ENCODE assay signal across 8 cellular contexts in the genomic region with DNA sequence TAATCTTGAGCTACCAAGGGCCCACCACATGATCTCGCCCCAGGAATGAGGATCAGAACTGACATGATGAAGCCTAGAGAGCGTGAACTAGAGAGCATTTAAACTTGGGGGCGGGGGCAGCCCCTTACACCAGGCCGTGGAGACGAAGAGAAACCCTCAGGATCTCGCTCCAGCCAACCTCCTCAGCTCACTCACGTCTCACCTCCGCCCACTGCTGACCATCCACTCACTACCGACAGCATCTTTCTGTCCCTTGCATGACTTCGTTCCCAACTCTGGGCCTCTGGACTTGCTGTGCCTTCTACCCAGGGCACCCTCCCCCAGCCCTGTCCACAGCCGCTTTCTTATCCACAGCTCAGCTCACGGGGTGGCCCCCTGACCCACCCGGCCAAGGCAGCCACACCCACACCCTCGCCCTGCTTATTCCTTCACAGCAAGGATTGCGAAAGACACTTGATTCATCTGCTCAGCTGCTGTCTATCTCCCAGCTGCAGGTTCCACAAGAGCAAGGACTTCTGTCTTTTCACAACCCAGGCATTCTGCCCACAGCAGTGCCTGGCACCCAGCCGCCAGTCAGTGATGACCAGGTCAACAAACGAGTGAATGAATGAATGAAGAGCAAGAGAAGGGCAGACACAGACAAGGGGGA. TPM values are rescaled to one million over a fixed set of nuclear protein-coding genes. Genes with fewer than 3 reads are reported as not detected.
DNase-seq lines count a peak whose midpoint lies in the region; ATAC-seq and TF ChIP-seq lines count a peak whose summit lies in the region.

No MANE protein-coding gene starts in this region.

- peak overlapping the region; percentile 61; the same call in 1 of the 2 replicates for H3K14ac ChIP-seq in IMR-90 (replicated peaks; ENCODE audit: low read depth, low read length)

- H4K91ac ChIP-seq in IMR-90 (ENCODE audit: insufficient read depth, low read depth, low read length), result peak overlapping the region; percentile 28; the same call in 1 of the 2 replicates

- peak overlapping the region; percentile 3 for H2BK5ac ChIP-seq in IMR-90 (ENCODE audit: low read depth, low read length, poor library complexity, severe bottlenecking)

- H3K27ac ChIP-seq in AG04450 (ENCODE audit: low read depth, low read length) (peak overlapping the region; percentile 31), IMR-90 (ENCODE audit: insufficient read depth, low read length) (peak overlapping the region; percentile 6; the same call in 1 of the 2 replicates)

- H4K5ac ChIP-seq in IMR-90 (ENCODE audit: low read depth, low read length), result no peak overlapping the region

- H3K9me3 ChIP-seq in AG04450 (ENCODE audit: control insufficient read depth, insufficient read depth, low read length) (no peaks in the 10 kb centered on the region; the same call in 1 of the 2 replicates), IMR-90 (ENCODE audit: control insufficient read depth, insufficient read depth, low read length) (no peaks in the 10 kb centered on the region)

- 61% methylated on average over 14 of the region's 17 CpGs; no CpG with 5 or more reads in 1 of the 2 experiments for WGBS in IMR-90 (ENCODE audit: extremely low coverage in 2 of 2, insufficient read length in 1 of 2), 2 experiments

- no peak overlapping the region for H2BK15ac ChIP-seq in IMR-90 (ENCODE audit: low read depth, low read length)

- peaks cover 25% of the 10 kb centered on the region for H3K4me1 ChIP-seq in IMR-90 (ENCODE audit: control insufficient read depth, insufficient read depth, low read length)

- TF ChIP-seq POLR2A in IMR-90 (IDR thresholded peaks at IDR 0.05; ENCODE audit: low read depth, low read length), result no peak

- H3K9ac ChIP-seq in IMR-90 (ENCODE audit: low read depth, low read length), result no peak overlapping the region

- peaks cover 17 to 72% of the 10 kb centered on the region in 2 experiments for H3K79me1 ChIP-seq in IMR-90 (ENCODE audit: low read depth in 1 of 2, low read length in 2 of 2)

- no peak overlapping the region for H2BK120ac ChIP-seq in IMR-90 (ENCODE audit: low read depth, low read length)

- dilution Hi-C loops in IMR-90 (cut with HindIII; ENCODE audit: low sequenced_read_pairs, unreplicated experiment), result no loop called here

- peaks cover 47% of the 10 kb centered on the region for H4K20me1 ChIP-seq in IMR-90 (ENCODE audit: insufficient read depth, low read length)

- H3K9me1 ChIP-seq in IMR-90 (ENCODE audit: insufficient read depth, low read length), result peaks cover 30% of the 10 kb centered on the region

- peak overlapping the region; percentile 40; the same call in 1 of the 2 replicates for H3K4ac ChIP-seq in IMR-90 (ENCODE audit: low read depth, low read length)

- peak; percentile 64 for ATAC-seq in IMR-90 (ENCODE audit: low read depth)
- no peak for ATAC-seq in HG03139 (IDR thresholded peaks at IDR 0.05; ENCODE audit: unreplicated experiment)

- no peak overlapping the region for H2BK20ac ChIP-seq in IMR-90 (ENCODE audit: low read depth, low read length)

- H3K56ac ChIP-seq in IMR-90 (ENCODE audit: extremely low read depth, insufficient read depth, low read length), result no peak overlapping the region

- peak overlapping the region; percentile 68 for H2AK9ac ChIP-seq in IMR-90 (replicated peaks; ENCODE audit: low read depth, low read length, poor library complexity)

- H3K27me3 ChIP-seq in AG04450 (ENCODE audit: control insufficient read depth, insufficient read depth, low read length), result no peaks in the 10 kb centered on the region
- H3K27me3 ChIP-seq in IMR-90 (ENCODE audit: control insufficient read depth, insufficient read depth, low read length), result no peaks in the 10 kb centered on the region

- BruUV-seq in IMR-90 (replicated peaks; lab: Mats Ljungman, UMichigan), result no TSS peak

- CTCF ChIA-PET in AG04450 (lab: Charles Lee) (interaction anchor here (1.0 kb wide), 1 partner anchor 12 kb away, joined by 5 read pairs; no protein-coding TSS in a partner anchor), IMR-90 (lab: Yijun Ruan, JAX) (no interaction called here)

- peak overlapping the region; percentile 42 for H2AK5ac ChIP-seq in IMR-90 (ENCODE audit: low read depth, low read length)

- DNase-seq in AG04450 (ENCODE audit: low read depth, low spot score) (no peak), IMR-90 (peak; percentile 78), choroid plexus epithelial cell (ENCODE audit: low read depth) (peak; percentile 78), medulla oblongata (ENCODE audit: extremely low spot score) (peak; percentile 76), NCI-H1694 (lab: John Stamatoyannopoulos, UW) (no peak), NCI-H2227 (lab: John Stamatoyannopoulos, UW; ENCODE audit: unreplicated experiment) (no peak)
- no peak for DNase-seq in stimulated activated CD4-positive, alpha-beta T cell treated with anti-CD3 and anti-CD28 coated beads, Interleukin-12 subunit alpha, Interleukin-12 subunit beta, amount 100 ng/mL, for 4 hours

- no peaks in the 10 kb centered on the region for H3K36me3 ChIP-seq in IMR-90 (ENCODE audit: control insufficient read depth, insufficient read depth, low read length)

- no peak overlapping the region; the same call in 1 of the 2 replicates for H3K23ac ChIP-seq in IMR-90 (ENCODE audit: low read depth, low read length)

- in situ Hi-C loops in IMR-90 (cut with MboI; ENCODE audit: low sequenced_read_pairs), result no loop called here

- H3K18ac ChIP-seq in IMR-90 (ENCODE audit: low read depth, low read length), result no peak overlapping the region

- H3K4me3 ChIP-seq in AG04450 (ENCODE audit: low read depth, low read length) (no peak overlapping the region), IMR-90 (ENCODE audit: insufficient read depth, low read depth, low read length) (no peak overlapping the region), choroid plexus epithelial cell (ENCODE audit: low read depth, low read length) (no peak overlapping the region)

- no peak overlapping the region for H4K8ac ChIP-seq in IMR-90 (ENCODE audit: low read depth in 2 of 2, low read length in 2 of 2)

- peak overlapping the region; percentile 38 for H3K4me2 ChIP-seq in IMR-90 (ENCODE audit: low read depth, low read length)

- POLR2A ChIA-PET in AG04450 (lab: Yijun Ruan, JAX) (no interaction called here), IMR-90 (lab: Charles Lee; ENCODE audit: unreplicated experiment) (no interaction called here)

- TF ChIP-seq CTCF in AG04450 (IDR thresholded peaks at IDR 0.05; ENCODE audit: low read depth, low read length), result no peak
- no peak for TF ChIP-seq CTCF in IMR-90 (conservative IDR thresholded peaks at IDR 0.05; ENCODE audit: low read depth, low read length)
- no peak for TF ChIP-seq CTCF in choroid plexus epithelial cell (conservative IDR thresholded peaks at IDR 0.05; ENCODE audit: low read depth, low read length)

- intact Hi-C loops in IMR-90 (cut with micrococcal nuclease), result no loop called here

- no peak for TF ChIP-seq RAD21 in IMR-90 (IDR thresholded peaks at IDR 0.05; ENCODE audit: low read length)

- H2AFZ ChIP-seq in IMR-90 (replicated peaks; ENCODE audit: low read length, poor library complexity), result peak overlapping the region; percentile 40

TF ChIP-seq in IMR-90, 13 proteins besides CTCF, POLR2A, EP300 and RAD21:
- peak; percentile 99 for TF ChIP-seq CEBPB (IDR thresholded peaks at IDR 0.05; ENCODE audit: low read depth, low read length)
- no peak for TF ChIP-seq FOS (IDR thresholded peaks at IDR 0.05; ENCODE audit: low read depth, low read length)
- no peak for TF ChIP-seq NFE2L2 (IDR thresholded peaks at IDR 0.05; ENCODE audit: low read depth, low read length)
- TF ChIP-seq MAFK (IDR thresholded peaks at IDR 0.05; ENCODE audit: low read depth, low read length), result no peak
- no peak for TF ChIP-seq MXI1 (IDR thresholded peaks at IDR 0.05; ENCODE audit: borderline replicate concordance, low read depth, low read length)
- no peak for TF ChIP-seq SMC3 (IDR thresholded peaks at IDR 0.05; ENCODE audit: low read depth, low read length)
- TF ChIP-seq MAZ (IDR thresholded peaks at IDR 0.05; ENCODE audit: borderline replicate concordance, low read depth, low read length), result no peak
- no peak for TF ChIP-seq CHD1 (IDR thresholded peaks at IDR 0.05; ENCODE audit: low read depth, low read length)
- no peak for TF ChIP-seq RCOR1 (IDR thresholded peaks at IDR 0.05; ENCODE audit: insufficient replicate concordance, low read length)
- TF ChIP-seq, protein P1, sequence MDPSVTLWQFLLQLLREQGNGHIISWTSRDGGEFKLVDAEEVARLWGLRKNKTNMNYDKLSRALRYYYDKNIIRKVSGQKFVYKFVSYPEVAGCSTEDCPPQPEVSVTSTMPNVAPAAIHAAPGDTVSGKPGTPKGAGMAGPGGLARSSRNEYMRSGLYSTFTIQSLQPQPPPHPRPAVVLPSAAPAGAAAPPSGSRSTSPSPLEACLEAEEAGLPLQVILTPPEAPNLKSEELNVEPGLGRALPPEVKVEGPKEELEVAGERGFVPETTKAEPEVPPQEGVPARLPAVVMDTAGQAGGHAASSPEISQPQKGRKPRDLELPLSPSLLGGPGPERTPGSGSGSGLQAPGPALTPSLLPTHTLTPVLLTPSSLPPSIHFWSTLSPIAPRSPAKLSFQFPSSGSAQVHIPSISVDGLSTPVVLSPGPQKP (IDR thresholded peaks at IDR 0.05; ENCODE audit: borderline replicate concordance, low read depth, low read length), result no peak
- no peak for TF ChIP-seq RFX5 (IDR thresholded peaks at IDR 0.05; ENCODE audit: low read depth, low read length)
- TF ChIP-seq, protein P2, sequence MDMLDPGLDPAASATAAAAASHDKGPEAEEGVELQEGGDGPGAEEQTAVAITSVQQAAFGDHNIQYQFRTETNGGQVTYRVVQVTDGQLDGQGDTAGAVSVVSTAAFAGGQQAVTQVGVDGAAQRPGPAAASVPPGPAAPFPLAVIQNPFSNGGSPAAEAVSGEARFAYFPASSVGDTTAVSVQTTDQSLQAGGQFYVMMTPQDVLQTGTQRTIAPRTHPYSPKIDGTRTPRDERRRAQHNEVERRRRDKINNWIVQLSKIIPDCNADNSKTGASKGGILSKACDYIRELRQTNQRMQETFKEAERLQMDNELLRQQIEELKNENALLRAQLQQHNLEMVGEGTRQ (IDR thresholded peaks at IDR 0.05; ENCODE audit: low read depth, low read length), result no peak
- peak; percentile 21; the same call in 1 of the 2 replicates for TF ChIP-seq BHLHE40 (IDR thresholded peaks at IDR 0.05; ENCODE audit: low read depth, low read length)

RNA-seq across cellular contexts. Expression of a gene that starts 6.4 kb away (rescaled TPM):
- polyA plus RNA-seq in AG04450 (2011; rRNA removed) (32.4 and 42.8 TPM in 2 replicates), IMR-90 (2012; rRNA removed) (26.9 and 32.5 TPM in 2 replicates)
- 17.4 and 24.3 TPM in 2 replicates for polyA minus RNA-seq in AG04450 (2011; rRNA and poly(A)+ RNA removed)
- 26.9 and 42.8 TPM in 2 replicates for total RNA-seq in IMR-90 (2012; rRNA removed)
- 7.6 and 10.3 TPM in 2 replicates for polyA plus RNA-seq in IMR-90 (2012; cell fraction: cytosol; rRNA removed)
- 5.6 and 28.5 TPM in 2 replicates for polyA plus RNA-seq in IMR-90 (2012; cell fraction: nucleus; rRNA removed; ENCODE audit: low replicate concordance)

RNA-seq across cellular contexts. Expression of a gene that starts 39.2 kb away (rescaled TPM):
- 1,253 and 1,434 TPM in 2 replicates for polyA plus RNA-seq in AG04450 (2011; rRNA removed)
- polyA minus RNA-seq in AG04450 (2011; rRNA and poly(A)+ RNA removed), result 590 and 780 TPM in 2 replicates
- 898 and 910 TPM in 2 replicates for total RNA-seq in IMR-90 (2012; rRNA removed)
- 984 and 1,062 TPM in 2 replicates for polyA plus RNA-seq in IMR-90 (2012; rRNA removed)
- polyA plus RNA-seq in IMR-90 (2012; cell fraction: cytosol; rRNA removed), result 147 and 655 TPM in 2 replicates
- 78.5 and 464 TPM in 2 replicates for polyA plus RNA-seq in IMR-90 (2012; cell fraction: nucleus; rRNA removed; ENCODE audit: low replicate concordance)

Comparison
In these comparisons a context has a peak if more than half of its experiments do, and no peak if none do; other contexts are left out.
1. DNase-seq: peak in IMR-90 (single experiment), choroid plexus epithelial cell (single experiment) and medulla oblongata (single experiment); none in AG04450 (single experiment), NCI-H1694 (single experiment), NCI-H2227 (single experiment) and stimulated activated CD4-positive, alpha-beta T cell treated with anti-CD3 and anti-CD28 coated beads, Interleukin-12 subunit alpha, Interleukin-12 subunit beta, amount 100 ng/mL, for 4 hours (single experiment).